In the genomic region with DNA sequence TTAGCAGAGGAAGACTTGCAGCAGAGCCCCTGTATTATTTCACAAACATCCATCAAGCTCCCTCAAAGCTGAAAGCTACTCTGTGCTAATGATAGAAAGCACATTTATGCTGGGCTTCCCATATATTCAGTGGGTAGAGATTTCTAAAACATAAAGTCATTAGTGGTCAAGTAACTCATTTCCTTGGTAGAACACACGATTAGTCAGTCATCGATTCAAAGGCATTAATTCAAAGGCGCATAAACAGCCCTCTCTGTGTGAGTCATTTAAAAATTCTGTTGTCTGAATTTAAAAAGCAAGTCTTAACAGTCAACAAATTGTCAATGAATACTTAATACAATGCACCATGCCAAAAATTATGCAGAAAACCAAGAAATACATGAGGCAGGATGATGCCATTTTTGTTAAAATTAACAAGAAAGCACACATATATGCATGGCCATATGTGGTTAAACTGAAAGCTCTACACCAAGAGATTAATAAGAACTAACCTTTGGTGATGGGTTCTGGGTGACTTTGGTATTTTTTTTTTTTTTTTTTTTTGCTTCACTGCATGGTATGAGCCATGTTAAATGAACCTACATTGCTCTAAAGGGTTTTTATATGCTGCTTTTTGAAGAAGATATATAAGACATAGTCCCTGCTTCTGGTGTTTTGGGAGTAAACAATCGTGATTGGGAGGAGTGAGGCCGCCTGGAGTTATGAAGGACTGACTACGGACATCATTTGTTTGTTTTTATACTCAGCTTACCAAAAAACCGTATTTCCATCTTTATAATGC, we compare ENCODE assay signal across 15 cellular contexts.
DNase-seq lines count a peak whose midpoint lies in the region; ATAC-seq and TF ChIP-seq lines count a peak whose summit lies in the region.
"Had no signal": no experiment of that assay in that cellular context is flagged by ENCODE, and none has a peak within 500 bp of the region (broad histone marks: within the 10 kb centered on the region; RNA-seq: fewer than 3 reads in every experiment).

No MANE protein-coding gene starts in this region.

- no peak overlapping the region for H3K27ac Mint-ChIP-seq in stimulated activated effector memory CD8-positive, alpha-beta T cell treated with anti-CD3 and anti-CD28 coated beads, Interleukin-12 subunit alpha, Interleukin-12 subunit beta, amount 100 ng/mL, for 72 hours
- H3K27ac Mint-ChIP-seq: activated naive CD8-positive, alpha-beta T cell had no signal

- no peaks in the 10 kb centered on the region for H3K9me3 Mint-ChIP-seq in stimulated activated effector memory CD8-positive, alpha-beta T cell treated with anti-CD3 and anti-CD28 coated beads, Interleukin-12 subunit alpha, Interleukin-12 subunit beta, amount 100 ng/mL, for 72 hours

- no peaks in the 10 kb centered on the region for H3K9me2 ChIP-seq in PC-9 (ENCODE audit: insufficient read depth)

- peak overlapping the region; percentile 24; the same call in 1 of the 2 replicates for H3K4me3 ChIP-seq in PC-9
- H3K4me3 ChIP-seq in dorsolateral prefrontal cortex = peak overlapping the region in 4 of 59 donors; percentile 10 to 25 (median 20)
- H3K4me3 ChIP-seq: coronary artery had no signal

- H3K27me3 ChIP-seq in PC-9 (ENCODE audit: insufficient read depth, low read depth) = no peaks in the 10 kb centered on the region
- H3K27me3 ChIP-seq in dorsolateral prefrontal cortex = no peaks in the 10 kb centered on the region

- no peak for DNase-seq in activated CD4-positive, CD25-positive, alpha-beta regulatory T cell treated with anti-CD3 and anti-CD28 coated beads, Interleukin-2, amount 50 U/mL, for 72 hours
- DNase-seq in PC-9 = peak in 1 of 2 experiments; percentile 55
- no peak for DNase-seq in dorsolateral prefrontal cortex
- no peak for DNase-seq in stimulated activated effector memory CD8-positive, alpha-beta T cell treated with anti-CD3 and anti-CD28 coated beads, Interleukin-12 subunit alpha, Interleukin-12 subunit beta, amount 100 ng/mL, for 72 hours (ENCODE audit: low spot score in 2 of 2)
- no peak for DNase-seq in COLO668 (lab: John Stamatoyannopoulos, UW; ENCODE audit: unreplicated experiment)
- no peak for DNase-seq in NCI-H1930 (lab: John Stamatoyannopoulos, UW)
- DNase-seq: Karpas-422, NCI-H1694, NCI-H69, SHP77 treated with DMSO at 0.1 percent for 48 hours, trophoblast cell had no signal

- peaks cover 5% of the 10 kb centered on the region for H3K4me1 Mint-ChIP-seq in stimulated activated effector memory CD8-positive, alpha-beta T cell treated with anti-CD3 and anti-CD28 coated beads, Interleukin-12 subunit alpha, Interleukin-12 subunit beta, amount 100 ng/mL, for 72 hours

- no TSS peak for BruUV-seq in PC-9 (replicated peaks; lab: Mats Ljungman, UMichigan)

- peaks cover 71% of the 10 kb centered on the region for H3K79me2 ChIP-seq in PC-9 (ENCODE audit: low read depth)

- no peak overlapping the region for H2AFZ ChIP-seq in PC-9

- CTCF ChIA-PET in PC-9 (lab: Charles Lee) = interaction anchor here (0.6 kb wide), 1 partner anchor 16 kb away, joined by 6 read pairs; no protein-coding TSS in a partner anchor

- no peaks in the 10 kb centered on the region for H4K20me1 ChIP-seq in PC-9 (ENCODE audit: insufficient read depth)

- ATAC-seq in activated CD4-positive, CD25-positive, alpha-beta regulatory T cell treated with anti-CD3 and anti-CD28 coated beads, Interleukin-2, amount 50 U/mL, for 24 hours = peak; percentile 88 to 90
- peak; percentile 81 for ATAC-seq in stimulated activated effector memory CD8-positive, alpha-beta T cell treated with anti-CD3 and anti-CD28 coated beads, Interleukin-12 subunit alpha, Interleukin-12 subunit beta, amount 100 ng/mL, for 72 hours
- ATAC-seq in GM18519 (IDR thresholded peaks at IDR 0.05; ENCODE audit: low FRiP score, unreplicated experiment) = no peak

- no peak overlapping the region for H3K4me3 Mint-ChIP-seq in stimulated activated effector memory CD8-positive, alpha-beta T cell treated with anti-CD3 and anti-CD28 coated beads, Interleukin-12 subunit alpha, Interleukin-12 subunit beta, amount 100 ng/mL, for 72 hours
- H3K4me3 Mint-ChIP-seq: activated naive CD8-positive, alpha-beta T cell had no signal

- TF ChIP-seq CTCF in PC-9 (conservative IDR thresholded peaks at IDR 0.05) (no peak), dorsolateral prefrontal cortex (IDR thresholded peaks at IDR 0.05 in 54 of 56, conservative IDR thresholded peaks at IDR 0.05 in 2 of 56; ENCODE audit: low read depth in 1 of 56, partially characterized antibody in 56 of 56) (no peak)

- peaks cover 42% of the 10 kb centered on the region for H3F3A ChIP-seq in PC-9 (ENCODE audit: insufficient read depth, low read depth)

- intact Hi-C loops in PC-9 (cut with micrococcal nuclease; ENCODE audit: unreplicated experiment) = no loop called here
- intact Hi-C loops in dorsolateral prefrontal cortex (cut with DNase I) = no loop called here

- H3K4me1 ChIP-seq in PC-9 (replicated peaks; ENCODE audit: insufficient read depth) = peaks cover 37% of the 10 kb centered on the region

- no peaks in the 10 kb centered on the region for H3K9me3 ChIP-seq in PC-9 (ENCODE audit: insufficient read depth, low read depth)

- H3K27ac ChIP-seq in PC-9 = peak overlapping the region; percentile 89
- peak overlapping the region in 56 of 59 donors; percentile 1 to 93 (median 74) for H3K27ac ChIP-seq in dorsolateral prefrontal cortex
- H3K27ac ChIP-seq: coronary artery had no signal

- POLR2A ChIA-PET in PC-9 (lab: Charles Lee; ENCODE audit: unreplicated experiment) = interaction anchor here (0.6 kb wide), 2 partner anchors 16 to 32 kb away, joined by 3 to 11 read pairs; no protein-coding TSS in a partner anchor

- peaks cover 5% of the 10 kb centered on the region for H3K36me3 ChIP-seq in PC-9 (ENCODE audit: low read depth)

- no peaks in the 10 kb centered on the region for H3K36me3 Mint-ChIP-seq in stimulated activated effector memory CD8-positive, alpha-beta T cell treated with anti-CD3 and anti-CD28 coated beads, Interleukin-12 subunit alpha, Interleukin-12 subunit beta, amount 100 ng/mL, for 72 hours
- H3K36me3 Mint-ChIP-seq: activated naive CD8-positive, alpha-beta T cell had no signal

- H3K4me2 ChIP-seq in PC-9 = peak overlapping the region; percentile 48
